In the genomic region with DNA sequence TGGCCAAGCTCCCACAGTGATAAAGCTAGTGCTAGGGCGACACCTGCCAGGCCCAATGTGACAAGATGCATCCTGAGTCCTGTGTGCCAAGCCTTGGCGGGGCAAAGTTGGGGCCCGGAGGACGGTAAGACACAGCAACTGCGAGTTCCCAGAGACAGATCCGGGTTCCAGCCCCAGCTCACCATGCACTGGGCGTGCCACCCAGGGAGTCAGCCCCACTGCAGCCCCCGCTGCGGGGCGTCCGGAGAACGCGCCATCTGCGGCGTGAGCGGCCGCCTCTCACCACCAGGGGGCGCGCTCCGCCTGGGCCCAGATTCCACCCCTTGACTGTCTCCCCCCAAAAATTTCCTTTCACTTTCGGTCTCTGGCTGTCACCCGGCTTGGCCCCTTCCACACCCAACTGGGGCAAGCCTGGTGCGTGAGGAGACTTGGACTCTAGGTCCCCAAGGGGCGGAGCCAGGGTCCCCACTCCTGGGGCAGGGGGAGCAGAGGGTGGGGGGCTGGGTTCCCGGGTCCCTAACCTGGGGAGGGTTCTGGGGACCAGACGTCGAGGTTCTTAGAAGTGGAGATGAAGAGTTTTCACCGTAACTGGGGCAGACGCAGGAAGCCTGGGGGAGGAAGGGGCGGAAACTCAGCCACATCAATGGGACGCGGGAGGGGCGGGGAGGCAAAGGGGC, we compare ENCODE assay signal across 9 cellular contexts. TPM values are rescaled to one million over a fixed set of nuclear protein-coding genes. Genes with fewer than 3 reads are reported as not detected.
A peak's percentile ranks its signal among the peaks of the same experiment; 100 is the strongest.
DNase-seq lines count a peak whose midpoint lies in the region; ATAC-seq, FAIRE-seq and TF ChIP-seq lines count a peak whose summit lies in the region.
"Had no signal": no experiment of that assay in that cellular context is flagged by ENCODE, and none has a peak within 500 bp of the region (broad histone marks: within the 10 kb centered on the region; RNA-seq: fewer than 3 reads in every experiment).

Gene FLT3LG, plus strand, starts transcription at position 348 of the 677 bp plus-strand sequence. CDS start 425 bp downstream, outside the sequence.

- peaks cover 7% of the 10 kb centered on the region for H3K27me3 Mint-ChIP-seq in CD4-positive, CD25-positive, alpha-beta regulatory T cell
- H3K27me3 Mint-ChIP-seq in activated naive CD4-positive, alpha-beta T cell treated with anti-CD3 and anti-CD28 coated beads for 36 hours (ENCODE audit: low read depth): no peaks in the 10 kb centered on the region
- H3K27me3 Mint-ChIP-seq in glutamatergic neuron (ENCODE audit: unreplicated experiment): peaks cover 9% of the 10 kb centered on the region

- H3K9me3 Mint-ChIP-seq in CD4-positive, CD25-positive, alpha-beta regulatory T cell: peaks cover 0 to 1% (median 0%) of the 10 kb centered on the region in 7 donors
- H3K9me3 Mint-ChIP-seq in activated naive CD4-positive, alpha-beta T cell treated with anti-CD3 and anti-CD28 coated beads for 36 hours: no peaks in the 10 kb centered on the region
- H3K9me3 Mint-ChIP-seq in glutamatergic neuron (ENCODE audit: unreplicated experiment): peaks cover 3% of the 10 kb centered on the region

- peaks cover 16% of the 10 kb centered on the region for H3K36me3 ChIP-seq in CD4-positive, CD25-positive, alpha-beta regulatory T cell (ENCODE audit: control insufficient read depth, insufficient read depth, low read length)
- H3K36me3 ChIP-seq in pancreas: no peaks in the 10 kb centered on the region
- H3K36me3 ChIP-seq in tibial nerve: peaks cover 0 to 15% (median 0%) of the 10 kb centered on the region in 3 donors

- peak within 1 kb of the TSS; percentile 96 to 99 (median 98) for H3K27ac Mint-ChIP-seq in CD4-positive, CD25-positive, alpha-beta regulatory T cell
- H3K27ac Mint-ChIP-seq in activated naive CD4-positive, alpha-beta T cell treated with anti-CD3 and anti-CD28 coated beads for 36 hours: peak within 1 kb of the TSS; percentile 95
- H3K27ac Mint-ChIP-seq in glutamatergic neuron (ENCODE audit: unreplicated experiment): peak within 1 kb of the TSS; percentile 94

- intact Hi-C loops in activated naive CD4-positive, alpha-beta T cell treated with anti-CD3 and anti-CD28 coated beads for 36 hours (cut with micrococcal nuclease): loop anchor here (1.0 to 2.0 kb wide), 6 partner anchors 31 to 248 kb away; partner anchors contain the start of gene CD37
- intact Hi-C loops in pancreas (cut with DNase I): no loop called here

- 2% methylated on average over 33 of the region's 33 CpGs for WGBS in pancreas, 2 donors
- WGBS in tibial nerve, 2 donors: 1 to 4% methylated on average over 14 to 33 of the region's 33 CpGs

- TF ChIP-seq POLR2A in tibial nerve (IDR thresholded peaks at IDR 0.05): peak in 1 of 2 donors; percentile 13

- no peaks in the 10 kb centered on the region for H3K27me3 ChIP-seq in CD4-positive, CD25-positive, alpha-beta regulatory T cell (ENCODE audit: control insufficient read depth, insufficient read depth, low read length)
- H3K27me3 ChIP-seq in pancreas (no peaks in the 10 kb centered on the region), tibial nerve (no peaks in the 10 kb centered on the region)

- H3K4me3 ChIP-seq in CD4-positive, CD25-positive, alpha-beta regulatory T cell (ENCODE audit: low read depth, low read length): peak within 1 kb of the TSS; percentile 95
- peak within 1 kb of the TSS; percentile 27 to 66 (median 50) for H3K4me3 ChIP-seq in pancreas
- peak within 1 kb of the TSS; percentile 63 to 95 (median 76) for H3K4me3 ChIP-seq in tibial nerve

- peak; percentile 77 for ATAC-seq in CD4-positive, CD25-positive, alpha-beta regulatory T cell (ENCODE audit: low read depth in 2 of 2)
- ATAC-seq in GM19351 (IDR thresholded peaks at IDR 0.05; ENCODE audit: unreplicated experiment): peak; percentile 51
- peak; percentile 53 to 84 (median 79) for ATAC-seq in pancreas

- H3K27ac ChIP-seq in CD4-positive, CD25-positive, alpha-beta regulatory T cell (ENCODE audit: insufficient read depth, low read length, poor library complexity, severe bottlenecking): peak within 1 kb of the TSS; percentile 95
- peak within 1 kb of the TSS in 2 of 4 donors; percentile 21 to 28 for H3K27ac ChIP-seq in pancreas
- H3K27ac ChIP-seq in tibial nerve: peak within 1 kb of the TSS; percentile 77 to 94 (median 88)

- no peaks in the 10 kb centered on the region for H3K9me3 ChIP-seq in CD4-positive, CD25-positive, alpha-beta regulatory T cell (ENCODE audit: control insufficient read depth in 2 of 2, low read length in 2 of 2)
- H3K9me3 ChIP-seq in pancreas (no peaks in the 10 kb centered on the region), tibial nerve (no peaks in the 10 kb centered on the region)

- TF ChIP-seq CTCF in glutamatergic neuron (IDR thresholded peaks at IDR 0.05; ENCODE audit: partially characterized antibody, unreplicated experiment): peak; percentile 98
- TF ChIP-seq CTCF in pancreas (IDR thresholded peaks at IDR 0.05): peak; percentile 97 to 100 (median 99)
- TF ChIP-seq CTCF in tibial nerve (IDR thresholded peaks at IDR 0.05): peak; percentile 99 to 100 (median 99)

- TF ChIP-seq RAD21 in Ishikawa (IDR thresholded peaks at IDR 0.05; ENCODE audit: low read depth): peak; percentile 45; the same call in 1 of the 2 replicates

- peaks cover 81% of the 10 kb centered on the region for H3K4me1 ChIP-seq in CD4-positive, CD25-positive, alpha-beta regulatory T cell (ENCODE audit: control insufficient read depth, insufficient read depth, low read length, poor library complexity, severe bottlenecking)
- H3K4me1 ChIP-seq in pancreas (peaks cover 0 to 4% (median 0%) of the 10 kb centered on the region in 3 donors), tibial nerve (peaks cover 0 to 46% (median 12%) of the 10 kb centered on the region in 4 donors)

- H3K4me1 Mint-ChIP-seq in CD4-positive, CD25-positive, alpha-beta regulatory T cell: peaks cover 3 to 63% (median 30%) of the 10 kb centered on the region in 4 donors
- peaks cover 65% of the 10 kb centered on the region for H3K4me1 Mint-ChIP-seq in activated naive CD4-positive, alpha-beta T cell treated with anti-CD3 and anti-CD28 coated beads for 36 hours (ENCODE audit: low read depth)
- H3K4me1 Mint-ChIP-seq in glutamatergic neuron (ENCODE audit: low read depth, unreplicated experiment): peaks cover 9% of the 10 kb centered on the region

- CTCF ChIA-PET in activated naive CD4-positive, alpha-beta T cell treated with anti-CD3 and anti-CD28 coated beads for 36 hours (lab: Charles Lee): interaction anchor here (0.6 to 2.2 kb wide), 22 partner anchors 14 to 502 kb away, joined by 3 to 13 read pairs (median 4); partner anchors contain the start of genes ALDH16A1, CD37, PIH1D1 and PRRG2

- DNase-seq in CD4-positive, CD25-positive, alpha-beta regulatory T cell: peak; percentile 82 to 100 (median 95)
- peak; percentile 41 for DNase-seq in SK-N-DZ (ENCODE audit: low spot score)
- DNase-seq in activated naive CD4-positive, alpha-beta T cell treated with anti-CD3 and anti-CD28 coated beads for 36 hours: peak; percentile 89
- DNase-seq in glutamatergic neuron: peak; percentile 67
- peak; percentile 62 to 89 (median 70) for DNase-seq in pancreas
- DNase-seq in tibial nerve (ENCODE audit: low spot score in 2 of 2): peak; percentile 50 to 70

- TF ChIP-seq EP300 in Ishikawa (IDR thresholded peaks at IDR 0.05; ENCODE audit: borderline replicate concordance) (no peak), tibial nerve (IDR thresholded peaks at IDR 0.05) (peak in 1 of 2 donors; percentile 59)

- H3K36me3 Mint-ChIP-seq in CD4-positive, CD25-positive, alpha-beta regulatory T cell: peaks cover 9% of the 10 kb centered on the region
- peaks cover 11% of the 10 kb centered on the region for H3K36me3 Mint-ChIP-seq in activated naive CD4-positive, alpha-beta T cell treated with anti-CD3 and anti-CD28 coated beads for 36 hours (ENCODE audit: low read depth)
- H3K36me3 Mint-ChIP-seq in glutamatergic neuron (ENCODE audit: unreplicated experiment): no peaks in the 10 kb centered on the region

- peak within 1 kb of the TSS; percentile 93 to 98 (median 96) for H3K4me3 Mint-ChIP-seq in CD4-positive, CD25-positive, alpha-beta regulatory T cell
- H3K4me3 Mint-ChIP-seq in activated naive CD4-positive, alpha-beta T cell treated with anti-CD3 and anti-CD28 coated beads for 36 hours: peak within 1 kb of the TSS; percentile 88
- H3K4me3 Mint-ChIP-seq in glutamatergic neuron (ENCODE audit: unreplicated experiment): peak within 1 kb of the TSS; percentile 65

- FAIRE-seq in pancreas (lab: Jason Lieb, UNC): no peak
- FAIRE-seq: islet of Langerhans had no signal

TF ChIP-seq in Ishikawa, 13 proteins besides CTCF, POLR2A, EP300 and RAD21:
- TF ChIP-seq ZBTB7A (IDR thresholded peaks at IDR 0.05; ENCODE audit: low read depth): peak; percentile 89
- no peak for TF ChIP-seq TAF1 (IDR thresholded peaks at IDR 0.05; ENCODE audit: low read depth)

RNA-seq across cellular contexts. Expression of gene FLT3LG, which starts in this region (rescaled TPM):
- 250 TPM for total RNA-seq in CD4-positive, CD25-positive, alpha-beta regulatory T cell
- 100 to 1,000 TPM; 103 to 154 (median 112) TPM for polyA plus RNA-seq in CD4-positive, CD25-positive, alpha-beta regulatory T cell
- polyA plus RNA-seq in SK-N-DZ (2014; cell fraction: cytosol; rRNA removed): 0.32 and 0.54 TPM in 2 replicates
- 1.1 and 1.5 TPM in 2 replicates for polyA plus RNA-seq in SK-N-DZ (2014; cell fraction: nucleus; rRNA removed)
- total RNA-seq in activated naive CD4-positive, alpha-beta T cell treated with anti-CD3 and anti-CD28 coated beads for 36 hours: 10 to 100 TPM; 23.9 to 28.4 TPM
- total RNA-seq in glutamatergic neuron (ENCODE audit: unreplicated experiment) (13.1 TPM), pancreas (1 to 10 TPM in 5 of 6 donors, under 1 TPM in 1; 0.79 to 3.7 (median 1.8) TPM), tibial nerve (10 to 100 TPM in 2 of 4 donors, 1 to 10 TPM in 2; 3.6 to 13.8 (median 8.4) TPM)
- polyA plus RNA-seq in pancreas: 1 to 10 TPM; 7.1 to 8.4 TPM

Comparison
In these comparisons a context has a peak if more than half of its experiments do, and no peak if none do; other contexts are left out.
1. RNA of gene FLT3LG (polyA plus RNA-seq): 103 to 154 TPM in CD4-positive, CD25-positive, alpha-beta regulatory T cell; 7.1 to 8.4 TPM in pancreas; every median in the first group is over 10 times any median in the second.
2. DNase-seq: peak in every context shown above with its lines; median percentile 95 in CD4-positive, CD25-positive, alpha-beta regulatory T cell; 89 in activated naive CD4-positive, alpha-beta T cell treated with anti-CD3 and anti-CD28 coated beads for 36 hours; 70 in pancreas; 67 in glutamatergic neuron; 60 in tibial nerve; 41 in SK-N-DZ.
3. Peak in every context shown above with its lines, with median percentiles within 50 percentile points of each other: ATAC-seq, H3K4me3 ChIP-seq, H3K27ac Mint-ChIP-seq, H3K4me3 Mint-ChIP-seq and CTCF ChIP-seq.